ENCODE assay signal across 25 cellular contexts in genomic region chr6:166412156-166412910, GRCh38. TPM values are rescaled to one million over a fixed set of nuclear protein-coding genes. Genes with fewer than 3 reads are reported as not detected.
DNase-seq lines count a peak whose midpoint lies in the region; ATAC-seq and TF ChIP-seq lines count a peak whose summit lies in the region.
"Had no signal": no experiment of that assay in that cellular context is flagged by ENCODE, and none has a peak within 500 bp of the region (broad histone marks: within the 10 kb centered on the region; RNA-seq: fewer than 3 reads in every experiment).

No MANE protein-coding gene starts in this region.

- intact Hi-C loops in CD4-positive, alpha-beta T cell (cut with DNase I, micrococcal nuclease): loop anchor here in 1 of 2 experiments (10.0 kb wide), 1 partner anchor 212 kb away; the partner anchor contains the start of gene RPS6KA2
- intact Hi-C loops in thyroid gland (cut with DNase I): no loop called here

- POLR2A ChIA-PET in CD4-positive, alpha-beta T cell (lab: Charles Lee): interaction anchor here (1.0 to 2.9 kb wide), 6 partner anchors 12 to 215 kb away, joined by 4 to 10 read pairs (median 4); partner anchors contain the start of gene RPS6KA2
- POLR2A ChIA-PET in T-cell (lab: Charles Lee): interaction anchor here in 1 of 2 donors (0.6 kb wide), 1 partner anchor 23 kb away, joined by 3 read pairs; no protein-coding TSS in a partner anchor

- H3K9me3 ChIP-seq in CD4-positive, alpha-beta T cell (ENCODE audit: control insufficient read depth, low read length): no peaks in the 10 kb centered on the region
- H3K9me3 ChIP-seq in thyroid gland: no peaks in the 10 kb centered on the region
- H3K9me3 ChIP-seq: adrenal gland, Caco-2, upper lobe of right lung had no signal

- H3K27me3 Mint-ChIP-seq in activated T-cell treated with anti-CD3 and anti-CD28 coated beads, Interleukin-2, amount 50 U/mL, for 24 hours: no peaks in the 10 kb centered on the region
- no peaks in the 10 kb centered on the region for H3K27me3 Mint-ChIP-seq in CD4-positive, alpha-beta T cell
- no peaks in the 10 kb centered on the region for H3K27me3 Mint-ChIP-seq in T-cell
- no peaks in the 10 kb centered on the region for H3K27me3 Mint-ChIP-seq in effector memory CD8-positive, alpha-beta T cell
- H3K27me3 Mint-ChIP-seq: B cell, brain, naive B cell had no signal

- H3K9me3 Mint-ChIP-seq in activated T-cell treated with anti-CD3 and anti-CD28 coated beads, Interleukin-2, amount 50 U/mL, for 24 hours: peaks cover 13% of the 10 kb centered on the region
- H3K9me3 Mint-ChIP-seq in CD4-positive, alpha-beta T cell: peaks cover 11% of the 10 kb centered on the region
- peaks cover 4 to 15% (median 12%) of the 10 kb centered on the region in 3 donors for H3K9me3 Mint-ChIP-seq in T-cell
- H3K9me3 Mint-ChIP-seq in effector memory CD8-positive, alpha-beta T cell: peaks cover 12 to 18% of the 10 kb centered on the region in 2 donors

- TF ChIP-seq CTCF in CD4-positive, alpha-beta T cell (IDR thresholded peaks at IDR 0.05): no peak
- TF ChIP-seq CTCF in thyroid gland (IDR thresholded peaks at IDR 0.05): no peak

- H3K4me3 ChIP-seq in thyroid gland (replicated peaks in 1 of 3): no peak overlapping the region
- H3K4me3 ChIP-seq: adrenal gland, SK-N-MC, upper lobe of right lung had no signal

- H3K36me3 ChIP-seq in thyroid gland: peaks cover 22 to 29% of the 10 kb centered on the region in 2 donors
- H3K36me3 ChIP-seq: WERI-Rb-1 had no signal

- peak overlapping the region; percentile 53 for H3K27ac Mint-ChIP-seq in activated T-cell treated with anti-CD3 and anti-CD28 coated beads, Interleukin-2, amount 50 U/mL, for 24 hours
- peak overlapping the region; percentile 97 for H3K27ac Mint-ChIP-seq in CD4-positive, alpha-beta T cell
- peak overlapping the region; percentile 97 for H3K27ac Mint-ChIP-seq in T-cell
- peak overlapping the region; percentile 61 to 87 for H3K27ac Mint-ChIP-seq in effector memory CD8-positive, alpha-beta T cell
- H3K27ac Mint-ChIP-seq: B cell, brain, mesothelial cell of epicardium had no signal

- TF ChIP-seq POLR2A in thyroid gland (IDR thresholded peaks at IDR 0.05): no peak

- peak overlapping the region; percentile 22 for H3K27ac ChIP-seq in CD4-positive, alpha-beta T cell (ENCODE audit: low read depth, low read length)
- no peak overlapping the region for H3K27ac ChIP-seq in thyroid gland
- H3K27ac ChIP-seq: adrenal gland, SK-N-MC, upper lobe of right lung, WERI-Rb-1 had no signal

- peaks cover 6% of the 10 kb centered on the region for H3K36me3 Mint-ChIP-seq in activated T-cell treated with anti-CD3 and anti-CD28 coated beads, Interleukin-2, amount 50 U/mL, for 24 hours (ENCODE audit: low read depth)
- peaks cover 18% of the 10 kb centered on the region for H3K36me3 Mint-ChIP-seq in CD4-positive, alpha-beta T cell (ENCODE audit: low read depth)
- peaks cover 20% of the 10 kb centered on the region for H3K36me3 Mint-ChIP-seq in T-cell
- H3K36me3 Mint-ChIP-seq in effector memory CD8-positive, alpha-beta T cell (ENCODE audit: insufficient read depth): peaks cover 32% of the 10 kb centered on the region

- no peak for DNase-seq in activated T-cell treated with anti-CD3 and anti-CD28 coated beads, Interleukin-2, amount 50 U/mL, for 24 hours
- DNase-seq in activated T-cell treated with anti-CD3 and anti-CD28 coated beads, Interleukin-2, amount 50 U/mL, for 48 hours: no peak
- DNase-seq in CD4-positive, alpha-beta T cell: no peak
- DNase-seq in T-cell: no peak
- no peak for DNase-seq in effector memory CD8-positive, alpha-beta T cell
- DNase-seq in NCI-H2029 treated with DMSO at 0.1 percent for 48 hours (lab: John Stamatoyannopoulos, UW): no peak
- DNase-seq in thyroid gland: no peak
- DNase-seq: adrenal gland, Caco-2, DMS79, GF-D8, Kasumi-1, naive B cell, NCI-H1694, NCI-H2171, NCI-H510A, OCI-M1, retina, upper lobe of right lung, WERI-Rb-1 had no signal

- peaks cover 71% of the 10 kb centered on the region for H3K4me1 Mint-ChIP-seq in activated T-cell treated with anti-CD3 and anti-CD28 coated beads, Interleukin-2, amount 50 U/mL, for 24 hours (ENCODE audit: low read depth)
- H3K4me1 Mint-ChIP-seq in CD4-positive, alpha-beta T cell (ENCODE audit: low read depth): peaks cover 85% of the 10 kb centered on the region
- peaks cover 78 to 83% (median 83%) of the 10 kb centered on the region in 3 donors for H3K4me1 Mint-ChIP-seq in T-cell
- peaks cover 73 to 82% of the 10 kb centered on the region in 2 donors for H3K4me1 Mint-ChIP-seq in effector memory CD8-positive, alpha-beta T cell (ENCODE audit: low read depth in 2 of 2)
- H3K4me1 Mint-ChIP-seq: brain, mesothelial cell of epicardium had no signal

- H3K4me3 Mint-ChIP-seq in activated T-cell treated with anti-CD3 and anti-CD28 coated beads, Interleukin-2, amount 50 U/mL, for 24 hours: peak overlapping the region; percentile 34
- H3K4me3 Mint-ChIP-seq in CD4-positive, alpha-beta T cell: peak overlapping the region; percentile 76
- H3K4me3 Mint-ChIP-seq in T-cell: peak overlapping the region; percentile 69 to 81 (median 73)
- H3K4me3 Mint-ChIP-seq in effector memory CD8-positive, alpha-beta T cell: peak overlapping the region; percentile 75 to 80
- H3K4me3 Mint-ChIP-seq: B cell, brain, mesothelial cell of epicardium, naive B cell had no signal

- no peak for ATAC-seq in CD4-positive, alpha-beta T cell (ENCODE audit: poor library complexity)
- ATAC-seq in T-cell (replicated peaks in 1 of 4) (no peak), GM18909 (IDR thresholded peaks at IDR 0.05; ENCODE audit: poor library complexity, unreplicated experiment) (no peak)
- no peak for ATAC-seq in effector memory CD8-positive, alpha-beta T cell (replicated peaks)
- ATAC-seq: upper lobe of right lung had no signal

- no peaks in the 10 kb centered on the region for H3K4me1 ChIP-seq in thyroid gland
- H3K4me1 ChIP-seq: adrenal gland, upper lobe of right lung had no signal

- 92 to 95% methylated on average over 37 to 49 of the region's 49 CpGs for WGBS in thyroid gland, 2 donors

- CTCF ChIA-PET in CD4-positive, alpha-beta T cell (lab: Charles Lee): interaction anchor here (1.9 kb wide), 1 partner anchor 11 kb away, joined by 11 read pairs; no protein-coding TSS in a partner anchor
- CTCF ChIA-PET in T-cell (lab: Charles Lee): interaction anchor here in 1 of 2 donors (2.4 kb wide), 1 partner anchor 11 kb away, joined by 12 read pairs; no protein-coding TSS in a partner anchor

- H3K27me3 ChIP-seq in CD4-positive, alpha-beta T cell (ENCODE audit: control insufficient read depth, insufficient read depth, low read length): no peaks in the 10 kb centered on the region
- no peaks in the 10 kb centered on the region for H3K27me3 ChIP-seq in thyroid gland
- H3K27me3 ChIP-seq: adrenal gland, upper lobe of right lung had no signal

RNA-seq across cellular contexts. Expression of gene MPC1, which starts 29.6 kb away (rescaled TPM):
- 10 to 100 TPM; 17.4 to 19.3 TPM for total RNA-seq in CD4-positive, alpha-beta T cell
- total RNA-seq in T-cell (10 to 100 TPM; 23.8 to 31.2 (median 27.5) TPM), thyroid gland (100 to 1,000 TPM in 2 of 4 donors, 10 to 100 TPM in 2; 69.1 to 128 (median 103) TPM)
